9 cellular contexts compared by ENCODE assay signal in the genomic region with DNA sequence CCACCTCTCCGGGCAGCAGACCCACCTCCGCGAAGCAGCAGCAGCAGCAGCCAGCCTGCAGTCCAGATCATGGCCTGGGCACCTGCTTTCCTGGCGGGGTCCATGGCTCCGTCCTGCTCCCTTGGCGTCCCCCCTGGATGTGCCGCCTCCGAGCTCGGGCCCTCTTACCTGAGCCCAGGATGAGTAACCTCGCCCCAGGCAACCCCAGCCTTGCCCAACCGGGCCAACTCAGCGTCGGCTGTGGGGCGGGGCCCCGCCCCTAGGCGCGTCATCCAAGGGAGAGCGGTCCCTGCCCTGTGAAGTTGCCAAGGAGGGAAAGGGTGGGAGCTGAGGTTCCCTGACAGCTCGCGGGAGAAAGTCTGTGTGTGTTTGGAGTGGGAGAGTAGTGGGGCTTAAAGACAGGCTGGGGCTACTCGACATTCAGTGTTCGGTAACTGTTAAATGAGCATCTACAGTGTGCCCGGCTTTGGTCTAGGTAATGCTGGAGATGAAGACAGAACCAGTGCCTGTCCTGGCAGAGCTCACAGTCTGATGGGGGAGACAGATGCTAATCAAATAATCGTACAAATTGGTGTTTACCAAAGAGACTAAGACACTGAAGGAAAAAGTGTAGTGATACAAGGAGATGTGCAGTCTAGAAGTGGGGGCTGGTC. TPM values are rescaled to one million over a fixed set of nuclear protein-coding genes. Genes with fewer than 3 reads are reported as not detected.
A peak's percentile ranks its signal among the peaks of the same experiment; 100 is the strongest.
DNase-seq lines count a peak whose midpoint lies in the region; ATAC-seq and TF ChIP-seq lines count a peak whose summit lies in the region.
"Had no signal": no experiment of that assay in that cellular context is flagged by ENCODE, and none has a peak within 500 bp of the region (broad histone marks: within the 10 kb centered on the region; RNA-seq: fewer than 3 reads in every experiment).

A gene (minus strand): TSS at position 141 of the 653 bp plus-strand sequence. CDS start 37 bp downstream, at position 104.

- H3K9ac ChIP-seq in H9 (ENCODE audit: extremely low read depth, insufficient read length, low read length) = no peak within 1 kb of the TSS

- no peaks in the 10 kb centered on the region; a peak in 2 of 7 replicates for H3K36me3 Mint-ChIP-seq in H9 (ENCODE audit: insufficient read depth in 1 of 3, low read depth in 3 of 3)

- no peaks in the 10 kb centered on the region for H3K9me3 Mint-ChIP-seq in H9

- no peak within 1 kb of the TSS for H4K8ac ChIP-seq in H9 (replicated peaks; ENCODE audit: insufficient read length, low read depth, low read length)

- no peak within 1 kb of the TSS for H2BK12ac ChIP-seq in H9 (ENCODE audit: insufficient read length, low read depth, low read length)

- no peak within 1 kb of the TSS for H2BK5ac ChIP-seq in H9 (ENCODE audit: insufficient read length, low read length)

- peak within 1 kb of the TSS; percentile 81 to 91 for H3K4me3 Mint-ChIP-seq in H9

- H3K27ac Mint-ChIP-seq in H9 = no peak within 1 kb of the TSS

- intact Hi-C loops in heart right ventricle (cut with DNase I) (loop anchor here in 1 of 10 donors (5.0 kb wide), 1 partner anchor 37 kb away; a partner anchor contains a TSS), testis (cut with DNase I; ENCODE audit: low total_unique reads) (no loop called here)

- H3K27me3 ChIP-seq in H9 (ENCODE audit: insufficient read depth, low read length) (no peaks in the 10 kb centered on the region; the same call in 1 of the 2 replicates), heart right ventricle (peaks cover 0 to 14% (median 6%) of the 10 kb centered on the region in 7 donors), testis (no peaks in the 10 kb centered on the region)

- H3T11ph ChIP-seq in H9 (ENCODE audit: low read length) = no peak within 1 kb of the TSS

- DNase-seq in H9 (peak; percentile 84), heart right ventricle (peak in 1 of 2 donors; percentile 18), GM20000 (ENCODE audit: low spot score) (no peak), HuH-7 (ENCODE audit: low spot score) (no peak), NCI-H2107 (lab: John Stamatoyannopoulos, UW) (no peak), testis (no peak)
- DNase-seq: NCI-H2029 had no signal

- H2BK15ac ChIP-seq in H9 (ENCODE audit: low read depth, low read length) = no peak within 1 kb of the TSS

- peak within 1 kb of the TSS; percentile 78 for H3K4me2 ChIP-seq in H9 (ENCODE audit: insufficient read depth, insufficient read length, low read length)

- no peak within 1 kb of the TSS for H2AFZ ChIP-seq in H9 (ENCODE audit: low read length)

- no CpG with 5 or more reads among the region's 24 CpGs for WGBS in H9 (ENCODE audit: extremely low coverage, insufficient read length, low lambda C conversion rate)
- WGBS in heart right ventricle, 2 donors = 24 to 32% methylated on average over 24 of the region's 24 CpGs
- WGBS in testis, 2 donors = 33 to 36% methylated on average over 9 to 19 of the region's 24 CpGs

- H3K14ac ChIP-seq in H9 (ENCODE audit: insufficient read depth, low read length) = no peak within 1 kb of the TSS

- no peaks in the 10 kb centered on the region for H3K4me1 ChIP-seq in H9 (ENCODE audit: insufficient read depth, low read length)
- H3K4me1 ChIP-seq in heart right ventricle = peaks cover 0 to 47% (median 13%) of the 10 kb centered on the region in 9 donors
- peaks cover 2% of the 10 kb centered on the region for H3K4me1 ChIP-seq in testis

- no peak within 1 kb of the TSS for H2BK20ac ChIP-seq in H9 (ENCODE audit: low read depth, low read length, poor library complexity, severe bottlenecking)

- no peak for ATAC-seq in heart right ventricle

- H4K20me1 ChIP-seq in H9 (ENCODE audit: control insufficient read depth, insufficient read depth, insufficient read length) = no peaks in the 10 kb centered on the region

- H4K5ac ChIP-seq in H9 (ENCODE audit: insufficient read length, low read depth, low read length) = no peak within 1 kb of the TSS

- H3K27me3 Mint-ChIP-seq in H9 (ENCODE audit: low read depth) = peaks cover 47% of the 10 kb centered on the region

- H2BK120ac ChIP-seq in H9 (ENCODE audit: low read depth, low read length, poor library complexity, severe bottlenecking) = no peak within 1 kb of the TSS

- no peak within 1 kb of the TSS for H3K23ac ChIP-seq in H9 (ENCODE audit: insufficient read length, low read depth, low read length)

- no peak for TF ChIP-seq CTCF in H9 (conservative IDR thresholded peaks at IDR 0.05)
- TF ChIP-seq CTCF in WI38 (IDR thresholded peaks at IDR 0.05; ENCODE audit: low read depth, low read length) = no peak
- no peak for TF ChIP-seq CTCF in heart right ventricle (IDR thresholded peaks at IDR 0.05)
- no peak for TF ChIP-seq CTCF in GM20000 (IDR thresholded peaks at IDR 0.05; ENCODE audit: extremely low read depth, missing control alignments)
- no peak for TF ChIP-seq CTCF in testis (IDR thresholded peaks at IDR 0.05)

- no peak within 1 kb of the TSS for H2AK5ac ChIP-seq in H9 (ENCODE audit: insufficient read length, low read length)

- H3K9me3 ChIP-seq in H9 (ENCODE audit: control insufficient read depth, low read depth, low read length) (no peaks in the 10 kb centered on the region), heart right ventricle (no peaks in the 10 kb centered on the region), testis (no peaks in the 10 kb centered on the region)

- H3K79me1 ChIP-seq in H9 (ENCODE audit: insufficient read depth, low read depth, low read length, poor library complexity, severe bottlenecking) = no peaks in the 10 kb centered on the region

- no peak within 1 kb of the TSS for H3K56ac ChIP-seq in H9 (ENCODE audit: insufficient read length, low read depth, low read length)

- peaks cover 14 to 15% of the 10 kb centered on the region in 2 experiments for H3K4me1 Mint-ChIP-seq in H9

- no peak within 1 kb of the TSS for H4K91ac ChIP-seq in H9 (ENCODE audit: insufficient read length, low read depth, low read length)

- H3K4me3 ChIP-seq in WI38 (ENCODE audit: low read depth, low read length) (peak within 1 kb of the TSS; percentile 74; the same call in 1 of the 2 replicates), heart right ventricle (peak within 1 kb of the TSS in 9 of 10 donors; percentile 43 to 82 (median 66)), skin epidermis (peak within 1 kb of the TSS; percentile 45 to 66 (median 52)), testis (peak within 1 kb of the TSS in 1 of 2 donors; percentile 76)

- no peaks in the 10 kb centered on the region for H3K36me3 ChIP-seq in heart right ventricle
- no peaks in the 10 kb centered on the region for H3K36me3 ChIP-seq in testis (ENCODE audit: low read depth, missing control alignments)

- TF ChIP-seq POLR2A in testis (IDR thresholded peaks at IDR 0.05) = no peak

- peaks cover 11% of the 10 kb centered on the region for H3K23me2 ChIP-seq in H9 (ENCODE audit: insufficient read length, low read depth, low read length, poor library complexity, severe bottlenecking)

- no peaks in the 10 kb centered on the region for H3K79me2 ChIP-seq in H9 (ENCODE audit: insufficient read depth, low read length)

- no peak within 1 kb of the TSS for H3K4ac ChIP-seq in H9 (ENCODE audit: low read depth, low read length)

- H3K27ac ChIP-seq in H9 (ENCODE audit: insufficient read length, low read depth, low read length) (no peak within 1 kb of the TSS), heart right ventricle (peak within 1 kb of the TSS in 8 of 10 donors; percentile 66 to 88 (median 80)), skin epidermis (peak within 1 kb of the TSS; percentile 68 to 94 (median 86)), testis (no peak within 1 kb of the TSS)

- no peak within 1 kb of the TSS for H3K18ac ChIP-seq in H9 (ENCODE audit: insufficient read length, low read depth, low read length)

RNA-seq across cellular contexts. Expression of the gene that starts here (rescaled TPM):
- total RNA-seq in H9 (2021) (1.8 TPM in 2 replicates), heart right ventricle (under 1 TPM in 8 of 10 donors, not detected in 2; 0.14 to 0.75 (median 0.37) TPM), testis (1 to 10 TPM in 1 of 2 donors, under 1 TPM in 1; 0.71 to 1.2 TPM)
- polyA plus RNA-seq in heart right ventricle (under 1 TPM; 0.29 to 0.42 TPM), testis (ENCODE audit: insufficient read depth, low read depth, low replicate concordance) (1.3 TPM)

Comparison
In these comparisons a context has a peak if more than half of its experiments do, and no peak if none do; other contexts are left out.
1. H3K27ac ChIP-seq: peak in heart right ventricle (8 of 10) and skin epidermis (21 of 21); none in H9 (single experiment) and testis (0 of 2).